9 cellular contexts compared by ENCODE assay signal in the genomic region with DNA sequence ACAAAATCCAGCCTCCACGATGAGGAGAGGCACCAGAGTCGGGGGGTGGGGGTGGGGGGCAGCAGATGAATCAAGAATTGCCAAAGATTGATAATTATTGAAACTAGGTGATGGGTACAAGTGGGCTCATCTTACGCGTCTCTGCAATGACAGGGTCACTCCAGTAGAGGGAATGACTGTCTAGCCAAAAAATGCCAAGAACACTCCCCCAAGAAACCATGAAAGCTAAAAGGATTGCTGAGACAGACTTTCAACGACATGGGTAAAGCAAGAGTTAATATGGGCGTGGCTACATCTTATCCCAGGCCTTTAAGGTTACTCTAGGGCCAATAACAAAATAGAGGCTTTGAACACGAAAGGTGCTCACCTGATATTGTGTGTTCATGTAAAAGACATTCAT.
DNase-seq lines count a peak whose midpoint lies in the region; ATAC-seq, FAIRE-seq and TF ChIP-seq lines count a peak whose summit lies in the region.
"Had no signal": no experiment of that assay in that cellular context is flagged by ENCODE, and none has a peak within 500 bp of the region (broad histone marks: within the 10 kb centered on the region; RNA-seq: fewer than 3 reads in every experiment).

No MANE protein-coding gene starts in this region.

- no peak overlapping the region for H3K9ac ChIP-seq in HCT116 (ENCODE audit: low read length)

- RAD21 ChIA-PET in HCT116 (lab: Charles Lee; ENCODE audit: low non-redundant PET in 1 of 2, low total read pairs in 2 of 2, uncharacterized antibody in 2 of 2, unreplicated experiment in 2 of 2) = no interaction called here

- H3K9me3 ChIP-seq in HCT116 (ENCODE audit: control insufficient read depth in 1 of 2, insufficient read depth in 1 of 2, low read depth in 1 of 2, low read length in 2 of 2) (no peaks in the 10 kb centered on the region), Panc1 (ENCODE audit: control insufficient read depth, insufficient read depth, low read depth, low read length) (no peaks in the 10 kb centered on the region), iPS DF 6.9 (ENCODE audit: control insufficient read depth, insufficient read depth, low read length) (no peaks in the 10 kb centered on the region)

- intact Hi-C loops in HCT116 (cut with micrococcal nuclease) (loop anchor here (1.0 to 5.0 kb wide), 2 partner anchors 55 to 176 kb away; no protein-coding TSS in a partner anchor), Panc1 (cut with micrococcal nuclease; ENCODE audit: unreplicated experiment) (no loop called here), sciatic nerve (cut with DNase I) (no loop called here), left cardiac atrium (cut with DNase I) (no loop called here)

- H3K4me3 ChIP-seq in HCT116 (replicated peaks in 1 of 2; ENCODE audit: low read depth in 1 of 2, low read length in 2 of 2) (no peak overlapping the region), Panc1 (ENCODE audit: low read depth in 2 of 2, low read length in 2 of 2) (no peak overlapping the region), iPS DF 6.9 (ENCODE audit: low read length) (no peak overlapping the region)

- no peaks in the 10 kb centered on the region for H4K20me1 ChIP-seq in HCT116 (ENCODE audit: insufficient read depth)

- H3K27ac ChIP-seq in HCT116 (ENCODE audit: low read depth, low read length) (no peak overlapping the region), Panc1 (ENCODE audit: low read length) (no peak overlapping the region), iPS DF 6.9 (ENCODE audit: low read length) (no peak overlapping the region)

- H3K4me1 ChIP-seq in HCT116 (ENCODE audit: control insufficient read depth in 1 of 2, insufficient read depth in 2 of 2, low read length in 2 of 2) (peaks cover 41 to 92% of the 10 kb centered on the region in 2 experiments), Panc1 (ENCODE audit: control insufficient read depth, insufficient read depth, low read length) (no peaks in the 10 kb centered on the region), iPS DF 6.9 (ENCODE audit: control insufficient read depth, insufficient read depth, low read length) (no peaks in the 10 kb centered on the region)

- H3K9me2 ChIP-seq in HCT116 (ENCODE audit: insufficient read depth) = no peaks in the 10 kb centered on the region

- peak; percentile 72 for TF ChIP-seq RAD21 in HCT116 (IDR thresholded peaks at IDR 0.05; ENCODE audit: low read depth)

- POLR2A ChIA-PET in HCT116 (lab: Charles Lee) (no interaction called here), Panc1 (lab: Charles Lee) (interaction anchor here (0.7 kb wide), 1 partner anchor 124 kb away, joined by 4 read pairs; no protein-coding TSS in a partner anchor)

- BruUV-seq in HCT116 (replicated peaks; lab: Mats Ljungman, UMichigan) = no TSS peak
- BruUV-seq in Panc1 (replicated peaks; lab: Mats Ljungman, UMichigan) = no TSS peak

- no peak for FAIRE-seq in urothelium cell line (lab: Jason Lieb, UNC)
- FAIRE-seq: endothelial cell of umbilical vein had no signal

- in situ Hi-C loops in Panc1 (cut with HindIII; ENCODE audit: low pct_unique_long_range_greater_than_20kb, low sequenced_read_pairs) = no loop called here

- peaks cover 78% of the 10 kb centered on the region for H3K79me2 ChIP-seq in HCT116 (ENCODE audit: insufficient read depth, low read length)

- ATAC-seq in HCT116 (peak; percentile 75), Panc1 (no peak), sciatic nerve (no peak), HG03571 (IDR thresholded peaks at IDR 0.05; ENCODE audit: unreplicated experiment) (no peak), left cardiac atrium (no peak)

- peaks cover 0 to 68% of the 10 kb centered on the region in 2 experiments; a peak in 2 of 4 replicates for H3K36me3 ChIP-seq in HCT116 (ENCODE audit: control insufficient read depth in 1 of 2, insufficient read depth in 2 of 2, low read length in 2 of 2)
- no peaks in the 10 kb centered on the region for H3K36me3 ChIP-seq in Panc1 (ENCODE audit: control insufficient read depth, insufficient read depth, low read length)
- H3K36me3 ChIP-seq in iPS DF 6.9 (ENCODE audit: control insufficient read depth, insufficient read depth, low read length) = no peaks in the 10 kb centered on the region

- no CpG with 5 or more reads among the region's 7 CpGs for WGBS in iPS DF 6.9 (ENCODE audit: insufficient coverage, insufficient read length)

- CTCF ChIA-PET in HCT116 (lab: Charles Lee) (interaction anchor here (0.8 to 2.4 kb wide), 3 partner anchors 133 to 185 kb away, joined by 3 to 10 read pairs (median 4); no protein-coding TSS in a partner anchor), Panc1 (lab: Charles Lee) (no interaction called here)

- peak overlapping the region; percentile 28; the same call in 1 of the 2 replicates for H3K4me2 ChIP-seq in HCT116 (ENCODE audit: low read length)

- TF ChIP-seq CTCF in HCT116 (IDR thresholded peaks at IDR 0.05 in 2 of 3, conservative IDR thresholded peaks at IDR 0.05 in 1 of 3; ENCODE audit: borderline replicate concordance in 1 of 3, insufficient read depth in 1 of 3, low read depth in 2 of 3, low read length in 2 of 3) (peak; percentile 30 to 60 (median 57); a peak in 5 of 6 replicates), Panc1 (IDR thresholded peaks at IDR 0.05) (peak; percentile 36)

- H3K27me3 ChIP-seq in HCT116 (ENCODE audit: insufficient read depth, low read length) (no peaks in the 10 kb centered on the region), Panc1 (ENCODE audit: control insufficient read depth, insufficient read depth, low read length) (no peaks in the 10 kb centered on the region), iPS DF 6.9 (ENCODE audit: control insufficient read depth, insufficient read depth, low read length) (no peaks in the 10 kb centered on the region)

- H2AFZ ChIP-seq in HCT116 (ENCODE audit: low read depth, low read length, poor library complexity, severe bottlenecking) = no peak overlapping the region

- no peak for TF ChIP-seq POLR2A in HCT116 (IDR thresholded peaks at IDR 0.05; ENCODE audit: borderline replicate concordance, extremely low read depth, insufficient read depth, insufficient read length)

- DNase-seq in EL = peak; percentile 37
- DNase-seq in HCT116 (ENCODE audit: low read depth, low spot score) = peak; percentile 69
- peak; percentile 10 for DNase-seq in Panc1 (ENCODE audit: low read depth, low spot score)
- peak; percentile 39 for DNase-seq in iPS DF 6.9 (ENCODE audit: low read depth, low spot score)
- DNase-seq in urothelium cell line (ENCODE audit: low spot score) = no peak
- DNase-seq in sciatic nerve (ENCODE audit: low spot score) = no peak
- DNase-seq in left cardiac atrium = no peak

TF ChIP-seq in HCT116, 20 proteins besides CTCF, POLR2A, EP300 and RAD21:
- TF ChIP-seq ZFX (IDR thresholded peaks at IDR 0.05) (no peak), SP1 (IDR thresholded peaks at IDR 0.05; ENCODE audit: low read depth) (0 out of 2 replicates have a peak, but pooled peaks have one; percentile 10), CEBPB (IDR thresholded peaks at IDR 0.05; ENCODE audit: low read depth) (0 out of 2 replicates have a peak, but pooled peaks have one; percentile 17), EZH2phosphoT487 (IDR thresholded peaks at IDR 0.05; ENCODE audit: borderline replicate concordance) (no peak), ELF1 (IDR thresholded peaks at IDR 0.05; ENCODE audit: borderline replicate concordance, low read depth) (no peak), SIN3A (IDR thresholded peaks at IDR 0.05; ENCODE audit: low read depth) (0 out of 2 replicates have a peak, but pooled peaks have one; percentile 20), CBX3 (IDR thresholded peaks at IDR 0.05; ENCODE audit: low read depth) (peak; percentile 57; the same call in 1 of the 2 replicates), ZNF274 (IDR thresholded peaks at IDR 0.05; ENCODE audit: low read depth, low read length) (no peak), YY1 (IDR thresholded peaks at IDR 0.05; ENCODE audit: extremely low read depth, insufficient replicate concordance, low read depth, low read length) (no peak)
- TF ChIP-seq, protein P1, sequence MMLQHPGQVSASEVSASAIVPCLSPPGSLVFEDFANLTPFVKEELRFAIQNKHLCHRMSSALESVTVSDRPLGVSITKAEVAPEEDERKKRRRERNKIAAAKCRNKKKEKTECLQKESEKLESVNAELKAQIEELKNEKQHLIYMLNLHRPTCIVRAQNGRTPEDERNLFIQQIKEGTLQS (IDR thresholded peaks at IDR 0.05) = no peak
- TF ChIP-seq, protein P2, sequence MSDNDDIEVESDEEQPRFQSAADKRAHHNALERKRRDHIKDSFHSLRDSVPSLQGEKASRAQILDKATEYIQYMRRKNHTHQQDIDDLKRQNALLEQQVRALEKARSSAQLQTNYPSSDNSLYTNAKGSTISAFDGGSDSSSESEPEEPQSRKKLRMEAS (IDR thresholded peaks at IDR 0.05) = no peak
- TF ChIP-seq, protein P3, sequence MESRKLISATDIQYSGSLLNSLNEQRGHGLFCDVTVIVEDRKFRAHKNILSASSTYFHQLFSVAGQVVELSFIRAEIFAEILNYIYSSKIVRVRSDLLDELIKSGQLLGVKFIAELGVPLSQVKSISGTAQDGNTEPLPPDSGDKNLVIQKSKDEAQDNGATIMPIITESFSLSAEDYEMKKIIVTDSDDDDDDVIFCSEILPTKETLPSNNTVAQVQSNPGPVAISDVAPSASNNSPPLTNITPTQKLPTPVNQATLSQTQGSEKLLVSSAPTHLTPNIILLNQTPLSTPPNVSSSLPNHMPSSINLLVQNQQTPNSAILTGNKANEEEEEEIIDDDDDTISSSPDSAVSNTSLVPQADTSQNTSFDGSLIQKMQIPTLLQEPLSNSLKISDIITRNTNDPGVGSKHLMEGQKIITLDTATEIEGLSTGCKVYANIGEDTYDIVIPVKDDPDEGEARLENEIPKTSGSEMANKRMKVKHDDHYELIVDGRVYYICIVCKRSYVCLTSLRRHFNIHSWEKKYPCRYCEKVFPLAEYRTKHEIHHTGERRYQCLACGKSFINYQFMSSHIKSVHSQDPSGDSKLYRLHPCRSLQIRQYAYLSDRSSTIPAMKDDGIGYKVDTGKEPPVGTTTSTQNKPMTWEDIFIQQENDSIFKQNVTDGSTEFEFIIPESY (IDR thresholded peaks at IDR 0.05; ENCODE audit: extremely low read depth, insufficient replicate concordance, low read length) = no peak

Comparison
In these comparisons a context has a peak if more than half of its experiments do, and no peak if none do; other contexts are left out.
1. DNase-seq: peak in EL (single experiment), HCT116 (single experiment), Panc1 (single experiment) and iPS DF 6.9 (single experiment); none in urothelium cell line (single experiment), sciatic nerve (single experiment) and left cardiac atrium (single experiment).